Comparison of ENCODE assay signal across 17 cellular contexts in the genomic region with DNA sequence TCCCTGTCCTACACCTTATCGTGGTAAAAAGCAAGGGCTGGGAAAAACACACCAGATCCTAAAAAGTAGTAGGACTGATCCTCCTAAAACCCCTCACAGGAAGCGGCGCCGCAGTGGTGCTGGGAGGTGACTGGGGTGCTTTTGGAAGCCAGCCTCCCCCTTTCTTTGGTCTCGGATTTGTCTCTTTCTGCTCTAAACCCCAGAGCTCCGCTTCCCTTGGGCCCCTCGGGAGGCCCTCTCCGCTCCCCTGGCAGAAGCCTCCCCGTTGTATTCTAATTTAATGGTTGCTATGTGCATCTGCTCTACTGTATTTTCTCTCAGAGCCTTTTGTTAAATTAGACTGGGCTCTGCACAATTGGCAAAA.
DNase-seq lines count a peak whose midpoint lies in the region; ATAC-seq and TF ChIP-seq lines count a peak whose summit lies in the region.
"Had no signal": no experiment of that assay in that cellular context is flagged by ENCODE, and none has a peak within 500 bp of the region (broad histone marks: within the 10 kb centered on the region; RNA-seq: fewer than 3 reads in every experiment).

No MANE protein-coding gene starts in this region.

- no peaks in the 10 kb centered on the region for H3K9me3 Mint-ChIP-seq in activated T-helper 17 cell treated with anti-CD3 and anti-CD28 coated beads, Interleukin-2, amount 50 U/mL, for 72 hours
- H3K9me3 Mint-ChIP-seq in osteocyte (ENCODE audit: unreplicated experiment), result no peaks in the 10 kb centered on the region
- no peaks in the 10 kb centered on the region for H3K9me3 Mint-ChIP-seq in activated T-helper 1 cell treated with anti-CD3 and anti-CD28 coated beads, Interleukin-12 subunit alpha, Interleukin-12 subunit beta, Interleukin-2, Interleukin-4 antibody, amounts not matched to agents 30 ng/mL and 10 ng/mL and 1 ng/mL, durations not matched to agents 14 hours and 24 hours and 36 hours
- H3K9me3 Mint-ChIP-seq: T-helper 1 cell treated with Interleukin-12 subunit alpha and Interleukin-12 subunit beta and Interleukin-4 antibody, amounts not matched to agents 30 μg/mL and 1 μg/mL, for 36 hours had no signal

- H3K4me1 ChIP-seq in ES-I3 (ENCODE audit: insufficient read depth, low read length) (peaks cover 5% of the 10 kb centered on the region; the same call in 1 of the 2 replicates), gastrocnemius medialis (no peaks in the 10 kb centered on the region)

- H3K4me3 ChIP-seq in iPS-11a (ENCODE audit: low read depth, low read length), result peak overlapping the region; percentile 71
- no peak overlapping the region for H3K4me3 ChIP-seq in gastrocnemius medialis

- no peak for ATAC-seq in activated T-helper 17 cell treated with anti-CD3 and anti-CD28 coated beads, Interleukin-2, amount 50 U/mL, for 72 hours (replicated peaks)
- ATAC-seq in GM18861 (IDR thresholded peaks at IDR 0.05; ENCODE audit: unreplicated experiment), result no peak
- ATAC-seq in gastrocnemius medialis, result no peak

- TF ChIP-seq CTCF in osteocyte (IDR thresholded peaks at IDR 0.05) (no peak), gastrocnemius medialis (IDR thresholded peaks at IDR 0.05 in 4 of 5, conservative IDR thresholded peaks at IDR 0.05 in 1 of 5) (no peak)

- TF ChIP-seq POLR2A in gastrocnemius medialis (IDR thresholded peaks at IDR 0.05), result no peak

- no peaks in the 10 kb centered on the region for H3K9me3 ChIP-seq in ES-I3 (ENCODE audit: control insufficient read depth, insufficient read depth, low read length)
- no peaks in the 10 kb centered on the region for H3K9me3 ChIP-seq in gastrocnemius medialis

- H3K36me3 ChIP-seq in ES-I3 (ENCODE audit: insufficient read depth, low read length) (no peaks in the 10 kb centered on the region), gastrocnemius medialis (no peaks in the 10 kb centered on the region)

- peaks cover 0 to 22% (median 11%) of the 10 kb centered on the region in 3 donors for H3K27me3 ChIP-seq in gastrocnemius medialis

- intact Hi-C loops in activated T-helper 1 cell treated with anti-CD3 and anti-CD28 coated beads, Interleukin-12 subunit alpha, Interleukin-12 subunit beta, Interleukin-2, Interleukin-4 antibody, amounts not matched to agents 30 ng/mL and 10 ng/mL and 1 ng/mL, durations not matched to agents 14 hours and 24 hours and 36 hours (cut with micrococcal nuclease), result no loop called here
- intact Hi-C loops in gastrocnemius medialis (cut with DNase I; ENCODE audit: low total_unique reads), result no loop called here

- in situ Hi-C loops in gastrocnemius medialis (cut with MboI; ENCODE audit: low sequenced_read_pairs in 4 of 4), result no loop called here

- no peaks in the 10 kb centered on the region for H3K36me3 Mint-ChIP-seq in activated T-helper 17 cell treated with anti-CD3 and anti-CD28 coated beads, Interleukin-2, amount 50 U/mL, for 72 hours (ENCODE audit: low read depth)
- no peaks in the 10 kb centered on the region for H3K36me3 Mint-ChIP-seq in osteocyte (ENCODE audit: unreplicated experiment)
- no peaks in the 10 kb centered on the region for H3K36me3 Mint-ChIP-seq in activated T-helper 1 cell treated with anti-CD3 and anti-CD28 coated beads, Interleukin-12 subunit alpha, Interleukin-12 subunit beta, Interleukin-2, Interleukin-4 antibody, amounts not matched to agents 30 ng/mL and 10 ng/mL and 1 ng/mL, durations not matched to agents 14 hours and 24 hours and 36 hours (ENCODE audit: low read depth)

- H3K9ac ChIP-seq in ES-I3 (ENCODE audit: low read depth, low read length), result peak overlapping the region; percentile 80; the same call in 1 of the 2 replicates

- H3K4me3 Mint-ChIP-seq in activated T-helper 17 cell treated with anti-CD3 and anti-CD28 coated beads, Interleukin-2, amount 50 U/mL, for 72 hours, result peak overlapping the region; percentile 44
- H3K4me3 Mint-ChIP-seq in osteocyte (ENCODE audit: unreplicated experiment), result peak overlapping the region; percentile 58
- H3K4me3 Mint-ChIP-seq in activated T-helper 1 cell treated with anti-CD3 and anti-CD28 coated beads, Interleukin-12 subunit alpha, Interleukin-12 subunit beta, Interleukin-2, Interleukin-4 antibody, amounts not matched to agents 30 ng/mL and 10 ng/mL and 1 ng/mL, durations not matched to agents 14 hours and 24 hours and 36 hours, result no peak overlapping the region
- H3K4me3 Mint-ChIP-seq: stimulated activated naive CD8-positive, alpha-beta T cell treated with anti-CD3 and anti-CD28 coated beads, Interleukin-15, Interleukin-2, amounts not matched to agents 100 ng/mL and 50 ng/mL, for 24 hours; T-helper 1 cell treated with Interleukin-12 subunit alpha and Interleukin-12 subunit beta and Interleukin-4 antibody, amounts not matched to agents 30 μg/mL and 1 μg/mL, for 36 hours had no signal

- no peak overlapping the region for H3K27ac ChIP-seq in gastrocnemius medialis
- H3K27ac ChIP-seq: coronary artery had no signal

- DNase-seq in osteocyte (ENCODE audit: extremely low spot score, unreplicated experiment) (no peak), NCI-H2029 (lab: John Stamatoyannopoulos, UW) (no peak), gastrocnemius medialis (no peak)
- DNase-seq in activated T-helper 1 cell treated with anti-CD3 and anti-CD28 coated beads, Interleukin-12 subunit alpha, Interleukin-12 subunit beta, Interleukin-2, Interleukin-4 antibody, amounts not matched to agents 30 ng/mL and 10 ng/mL and 1 ng/mL, durations not matched to agents 14 hours and 24 hours and 36 hours (ENCODE audit: low spot score), result no peak
- DNase-seq: activated effector memory CD4-positive, alpha-beta T cell treated with Interleukin-2 at 50 U/mL for 16 hours; COR-L47; erythroblast; left cardiac atrium; NCI-H446 treated with DMSO at 0.1 percent for 48 hours; SHP77 had no signal

- H3K27me3 Mint-ChIP-seq in activated T-helper 17 cell treated with anti-CD3 and anti-CD28 coated beads, Interleukin-2, amount 50 U/mL, for 72 hours, result peaks cover 43% of the 10 kb centered on the region
- peaks cover 15% of the 10 kb centered on the region for H3K27me3 Mint-ChIP-seq in osteocyte (ENCODE audit: unreplicated experiment)
- H3K27me3 Mint-ChIP-seq in activated T-helper 1 cell treated with anti-CD3 and anti-CD28 coated beads, Interleukin-12 subunit alpha, Interleukin-12 subunit beta, Interleukin-2, Interleukin-4 antibody, amounts not matched to agents 30 ng/mL and 10 ng/mL and 1 ng/mL, durations not matched to agents 14 hours and 24 hours and 36 hours (ENCODE audit: insufficient read depth), result peaks cover 23% of the 10 kb centered on the region

- no peak overlapping the region for H3K27ac Mint-ChIP-seq in activated T-helper 17 cell treated with anti-CD3 and anti-CD28 coated beads, Interleukin-2, amount 50 U/mL, for 72 hours
- H3K27ac Mint-ChIP-seq in osteocyte (ENCODE audit: unreplicated experiment), result no peak overlapping the region
- no peak overlapping the region for H3K27ac Mint-ChIP-seq in activated T-helper 1 cell treated with anti-CD3 and anti-CD28 coated beads, Interleukin-12 subunit alpha, Interleukin-12 subunit beta, Interleukin-2, Interleukin-4 antibody, amounts not matched to agents 30 ng/mL and 10 ng/mL and 1 ng/mL, durations not matched to agents 14 hours and 24 hours and 36 hours
- H3K27ac Mint-ChIP-seq: stimulated activated naive CD8-positive, alpha-beta T cell treated with anti-CD3 and anti-CD28 coated beads, Interleukin-15, Interleukin-2, amounts not matched to agents 100 ng/mL and 50 ng/mL, for 24 hours; T-helper 1 cell treated with Interleukin-12 subunit alpha and Interleukin-12 subunit beta and Interleukin-4 antibody, amounts not matched to agents 30 μg/mL and 1 μg/mL, for 36 hours had no signal

- no peaks in the 10 kb centered on the region for H3K4me1 Mint-ChIP-seq in activated T-helper 17 cell treated with anti-CD3 and anti-CD28 coated beads, Interleukin-2, amount 50 U/mL, for 72 hours
- peaks cover 16% of the 10 kb centered on the region for H3K4me1 Mint-ChIP-seq in osteocyte (ENCODE audit: unreplicated experiment)
- H3K4me1 Mint-ChIP-seq in activated T-helper 1 cell treated with anti-CD3 and anti-CD28 coated beads, Interleukin-12 subunit alpha, Interleukin-12 subunit beta, Interleukin-2, Interleukin-4 antibody, amounts not matched to agents 30 ng/mL and 10 ng/mL and 1 ng/mL, durations not matched to agents 14 hours and 24 hours and 36 hours (ENCODE audit: low read depth), result no peaks in the 10 kb centered on the region
